Comparison of ENCODE assay signal across 8 cellular contexts in genomic region chr5:107670927-107671741, GRCh38. TPM values are rescaled to one million over a fixed set of nuclear protein-coding genes. Genes with fewer than 3 reads are reported as not detected.
DNase-seq lines count a peak whose midpoint lies in the region; ATAC-seq, FAIRE-seq and TF ChIP-seq lines count a peak whose summit lies in the region.

EFNA5 (minus strand) TSS chr5:107670937.

- no peak for TF ChIP-seq CTCF in esophagus muscularis mucosa (IDR thresholded peaks at IDR 0.05)

- peaks cover 0 to 30% (median 12%) of the 10 kb centered on the region in 4 donors for H3K27me3 ChIP-seq in esophagus muscularis mucosa
- H3K27me3 ChIP-seq in muscle layer of duodenum (ENCODE audit: low read depth, low read length) = no peaks in the 10 kb centered on the region

- H3K27ac ChIP-seq in esophagus muscularis mucosa (replicated peaks in 1 of 4) = peak within 1 kb of the TSS; percentile 56 to 74 (median 64)
- peak within 1 kb of the TSS; percentile 75 for H3K27ac ChIP-seq in muscle layer of duodenum (ENCODE audit: low read length)

- H3K9me3 ChIP-seq in esophagus muscularis mucosa (no peaks in the 10 kb centered on the region), muscle layer of duodenum (ENCODE audit: control insufficient read depth in 1 of 2, low read length in 2 of 2) (no peaks in the 10 kb centered on the region)

- peak; percentile 35 for ATAC-seq in GM21825 (IDR thresholded peaks at IDR 0.05; ENCODE audit: unreplicated experiment)

- no peak for TF ChIP-seq POLR2A in esophagus muscularis mucosa (IDR thresholded peaks at IDR 0.05; ENCODE audit: low read depth)

- H3K4me1 ChIP-seq in esophagus muscularis mucosa (peaks cover 23 to 49% (median 43%) of the 10 kb centered on the region in 4 donors), muscle layer of duodenum (ENCODE audit: control insufficient read depth in 1 of 2, insufficient read depth in 2 of 2, low read length in 2 of 2) (peaks cover 0 to 17% of the 10 kb centered on the region in 2 donors)

- peak within 1 kb of the TSS; percentile 55 to 74 (median 60) for H3K4me3 ChIP-seq in esophagus muscularis mucosa
- peak within 1 kb of the TSS; percentile 66 to 90 for H3K4me3 ChIP-seq in muscle layer of duodenum (ENCODE audit: low read depth in 1 of 2, low read length in 2 of 2)

- no peak for TF ChIP-seq EP300 in esophagus muscularis mucosa (IDR thresholded peaks at IDR 0.05)

- intact Hi-C loops in esophagus muscularis mucosa (cut with DNase I) = no loop called here

- H3K36me3 ChIP-seq in esophagus muscularis mucosa (no peaks in the 10 kb centered on the region), muscle layer of duodenum (ENCODE audit: control insufficient read depth in 1 of 2, insufficient read depth in 2 of 2, low read length in 2 of 2) (no peaks in the 10 kb centered on the region)

- 0% methylated on average over 28 of the region's 84 CpGs for WGBS in esophagus muscularis mucosa

- no peak for FAIRE-seq in urothelium cell line (lab: Jason Lieb, UNC)

- DNase-seq in NCI-H1417 (lab: John Stamatoyannopoulos, UW) (peak; percentile 61 to 78 (median 63)), NCI-H1417 treated with DMSO at 0.1 percent for 48 hours (lab: John Stamatoyannopoulos, UW) (no peak), NCI-H128 (lab: John Stamatoyannopoulos, UW; ENCODE audit: unreplicated experiment) (peak; percentile 37), esophagus muscularis mucosa (ENCODE audit: extremely low spot score) (no peak), urothelium cell line (ENCODE audit: low spot score) (peak; percentile 36)
- peak; percentile 32 for DNase-seq in activated CD4-positive, CD25-positive, alpha-beta regulatory T cell treated with anti-CD3 and anti-CD28 coated beads, Interleukin-2, amount 50 U/mL, for 72 hours

RNA-seq across cellular contexts. Expression of gene EFNA5, which starts in this region (rescaled TPM):
- total RNA-seq in esophagus muscularis mucosa = 1 to 10 TPM; 2.8 to 5.7 (median 3.7) TPM

Comparison
In these comparisons a context has a peak if more than half of its experiments do, and no peak if none do; other contexts are left out.
1. DNase-seq: peak in NCI-H1417 (3 of 3), NCI-H128 (single experiment), activated CD4-positive, CD25-positive, alpha-beta regulatory T cell treated with anti-CD3 and anti-CD28 coated beads, Interleukin-2, amount 50 U/mL, for 72 hours (single experiment) and urothelium cell line (single experiment); none in NCI-H1417 treated with DMSO at 0.1 percent for 48 hours (single experiment) and esophagus muscularis mucosa (single experiment).